Comparison of ENCODE assay signal across 1 cellular context in the genomic region with DNA sequence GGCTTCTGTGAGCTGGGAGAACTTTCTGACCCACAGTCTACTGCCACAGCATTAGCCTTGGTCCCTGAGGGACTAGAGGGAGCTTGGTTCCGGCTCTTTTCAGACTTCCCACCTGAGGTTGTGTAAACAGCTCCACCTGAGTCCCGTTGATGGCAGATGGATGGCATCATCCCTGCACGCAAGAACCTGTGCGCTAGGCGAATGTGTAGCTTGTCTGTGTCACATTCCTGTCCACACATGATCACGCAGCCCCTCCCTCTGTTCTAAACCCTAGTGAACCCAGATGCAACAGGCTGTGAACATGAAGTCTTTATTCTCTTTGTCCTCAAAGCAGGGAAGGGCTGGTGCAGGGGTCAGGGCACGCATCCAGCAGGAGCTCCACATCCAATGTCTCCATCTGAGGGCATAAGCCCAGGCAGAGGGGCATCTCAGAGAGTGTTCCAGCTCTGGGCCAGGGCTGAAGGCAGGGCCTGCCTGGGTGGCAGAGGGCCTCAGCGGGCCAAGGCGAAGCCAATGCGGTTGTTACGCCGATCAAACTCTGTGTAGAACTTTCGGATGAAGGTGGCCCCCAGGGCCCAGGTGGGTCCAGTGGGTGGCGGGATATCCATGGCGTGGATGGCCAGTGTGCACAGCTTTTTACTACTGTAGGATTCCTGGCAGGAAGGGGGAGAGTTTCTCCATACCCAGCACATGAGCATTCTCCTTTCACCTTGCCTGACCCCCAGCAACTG.
TF ChIP-seq lines count a peak whose summit lies in the region.

No MANE protein-coding gene starts in this region.

TF ChIP-seq in WTC11, 78 proteins besides CTCF, POLR2A, EP300 and RAD21 (continued from another document):
- TF ChIP-seq, protein P1, sequence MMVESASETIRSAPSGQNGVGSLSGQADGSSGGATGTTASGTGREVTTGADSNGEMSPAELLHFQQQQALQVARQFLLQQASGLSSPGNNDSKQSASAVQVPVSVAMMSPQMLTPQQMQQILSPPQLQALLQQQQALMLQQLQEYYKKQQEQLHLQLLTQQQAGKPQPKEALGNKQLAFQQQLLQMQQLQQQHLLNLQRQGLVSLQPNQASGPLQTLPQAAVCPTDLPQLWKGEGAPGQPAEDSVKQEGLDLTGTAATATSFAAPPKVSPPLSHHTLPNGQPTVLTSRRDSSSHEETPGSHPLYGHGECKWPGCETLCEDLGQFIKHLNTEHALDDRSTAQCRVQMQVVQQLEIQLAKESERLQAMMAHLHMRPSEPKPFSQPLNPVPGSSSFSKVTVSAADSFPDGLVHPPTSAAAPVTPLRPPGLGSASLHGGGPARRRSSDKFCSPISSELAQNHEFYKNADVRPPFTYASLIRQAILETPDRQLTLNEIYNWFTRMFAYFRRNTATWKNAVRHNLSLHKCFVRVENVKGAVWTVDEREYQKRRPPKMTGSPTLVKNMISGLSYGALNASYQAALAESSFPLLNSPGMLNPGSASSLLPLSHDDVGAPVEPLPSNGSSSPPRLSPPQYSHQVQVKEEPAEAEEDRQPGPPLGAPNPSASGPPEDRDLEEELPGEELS (CRISPR knock-in tag; IDR thresholded peaks at IDR 0.05) = no peak
- TF ChIP-seq ZNF219 (CRISPR knock-in tag; IDR thresholded peaks at IDR 0.05; ENCODE audit: borderline replicate concordance) (no peak), ZNF512 (CRISPR knock-in tag; IDR thresholded peaks at IDR 0.05; ENCODE audit: borderline replicate concordance) (no peak), NR3C1 (CRISPR knock-in tag; conservative IDR thresholded peaks at IDR 0.05; ENCODE audit: low read depth) (no peak), IRF2 (CRISPR knock-in tag; IDR thresholded peaks at IDR 0.05; ENCODE audit: borderline replicate concordance, low read depth) (no peak), ZNF425 (CRISPR knock-in tag; conservative IDR thresholded peaks at IDR 0.05) (no peak), ZNF671 (CRISPR knock-in tag; IDR thresholded peaks at IDR 0.05) (no peak), HMGA2 (CRISPR knock-in tag; IDR thresholded peaks at IDR 0.05) (no peak), ZNF317 (CRISPR knock-in tag; IDR thresholded peaks at IDR 0.05; ENCODE audit: borderline replicate concordance, low read depth) (no peak), PREB (CRISPR knock-in tag; IDR thresholded peaks at IDR 0.05; ENCODE audit: borderline replicate concordance) (no peak)
- TF ChIP-seq, protein P2, sequence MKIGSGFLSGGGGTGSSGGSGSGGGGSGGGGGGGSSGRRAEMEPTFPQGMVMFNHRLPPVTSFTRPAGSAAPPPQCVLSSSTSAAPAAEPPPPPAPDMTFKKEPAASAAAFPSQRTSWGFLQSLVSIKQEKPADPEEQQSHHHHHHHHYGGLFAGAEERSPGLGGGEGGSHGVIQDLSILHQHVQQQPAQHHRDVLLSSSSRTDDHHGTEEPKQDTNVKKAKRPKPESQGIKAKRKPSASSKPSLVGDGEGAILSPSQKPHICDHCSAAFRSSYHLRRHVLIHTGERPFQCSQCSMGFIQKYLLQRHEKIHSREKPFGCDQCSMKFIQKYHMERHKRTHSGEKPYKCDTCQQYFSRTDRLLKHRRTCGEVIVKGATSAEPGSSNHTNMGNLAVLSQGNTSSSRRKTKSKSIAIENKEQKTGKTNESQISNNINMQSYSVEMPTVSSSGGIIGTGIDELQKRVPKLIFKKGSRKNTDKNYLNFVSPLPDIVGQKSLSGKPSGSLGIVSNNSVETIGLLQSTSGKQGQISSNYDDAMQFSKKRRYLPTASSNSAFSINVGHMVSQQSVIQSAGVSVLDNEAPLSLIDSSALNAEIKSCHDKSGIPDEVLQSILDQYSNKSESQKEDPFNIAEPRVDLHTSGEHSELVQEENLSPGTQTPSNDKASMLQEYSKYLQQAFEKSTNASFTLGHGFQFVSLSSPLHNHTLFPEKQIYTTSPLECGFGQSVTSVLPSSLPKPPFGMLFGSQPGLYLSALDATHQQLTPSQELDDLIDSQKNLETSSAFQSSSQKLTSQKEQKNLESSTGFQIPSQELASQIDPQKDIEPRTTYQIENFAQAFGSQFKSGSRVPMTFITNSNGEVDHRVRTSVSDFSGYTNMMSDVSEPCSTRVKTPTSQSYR (CRISPR knock-in tag; IDR thresholded peaks at IDR 0.05) = no peak
- TF ChIP-seq, protein P3, sequence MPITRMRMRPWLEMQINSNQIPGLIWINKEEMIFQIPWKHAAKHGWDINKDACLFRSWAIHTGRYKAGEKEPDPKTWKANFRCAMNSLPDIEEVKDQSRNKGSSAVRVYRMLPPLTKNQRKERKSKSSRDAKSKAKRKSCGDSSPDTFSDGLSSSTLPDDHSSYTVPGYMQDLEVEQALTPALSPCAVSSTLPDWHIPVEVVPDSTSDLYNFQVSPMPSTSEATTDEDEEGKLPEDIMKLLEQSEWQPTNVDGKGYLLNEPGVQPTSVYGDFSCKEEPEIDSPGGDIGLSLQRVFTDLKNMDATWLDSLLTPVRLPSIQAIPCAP (CRISPR knock-in tag; IDR thresholded peaks at IDR 0.05) = no peak
- TF ChIP-seq, protein P4, sequence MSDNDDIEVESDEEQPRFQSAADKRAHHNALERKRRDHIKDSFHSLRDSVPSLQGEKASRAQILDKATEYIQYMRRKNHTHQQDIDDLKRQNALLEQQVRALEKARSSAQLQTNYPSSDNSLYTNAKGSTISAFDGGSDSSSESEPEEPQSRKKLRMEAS (CRISPR knock-in tag; IDR thresholded peaks at IDR 0.05) = no peak
